Comparison of ENCODE assay signal across 20 cellular contexts in genomic region chr2:216827073-216827725, GRCh38. TPM values are rescaled to one million over a fixed set of nuclear protein-coding genes. Genes with fewer than 3 reads are reported as not detected.
DNase-seq lines count a peak whose midpoint lies in the region; FAIRE-seq and TF ChIP-seq lines count a peak whose summit lies in the region.
"Had no signal": no experiment of that assay in that cellular context is flagged by ENCODE, and none has a peak within 500 bp of the region (broad histone marks: within the 10 kb centered on the region; RNA-seq: fewer than 3 reads in every experiment).

No MANE protein-coding gene starts in this region.

- intact Hi-C loops in A673 (cut with micrococcal nuclease; ENCODE audit: unreplicated experiment) = no loop called here

- no peaks in the 10 kb centered on the region for H3K36me3 ChIP-seq in A673 (ENCODE audit: insufficient read depth, low read length, poor library complexity, severe bottlenecking)
- H3K36me3 ChIP-seq: upper lobe of left lung had no signal

- POLR2A ChIA-PET in A673 (lab: Charles Lee; ENCODE audit: low non-redundant PET) = no interaction called here

- no TSS peak for BruUV-seq in A673 (replicated peaks; lab: Mats Ljungman, UMichigan)

- no peak for FAIRE-seq in GM12891 (lab: Jason Lieb, UNC)
- FAIRE-seq: GM18507, keratinocyte had no signal

- TF ChIP-seq CTCF in A673 (conservative IDR thresholded peaks at IDR 0.05; ENCODE audit: low read depth, low read length) = no peak

- TF ChIP-seq POLR2A in GM12891 (IDR thresholded peaks at IDR 0.05; ENCODE audit: low read depth, low read length) = no peak

- H3K4me3 ChIP-seq in A673 (ENCODE audit: low read depth, low read length, poor library complexity, severe bottlenecking) = no peak overlapping the region
- H3K4me3 ChIP-seq: SK-N-MC, upper lobe of left lung had no signal

- no peaks in the 10 kb centered on the region for H3K4me1 ChIP-seq in A673 (ENCODE audit: insufficient read depth, low read length, poor library complexity, severe bottlenecking)
- H3K4me1 ChIP-seq: upper lobe of left lung had no signal

- CTCF ChIA-PET in A673 (lab: Charles Lee) = no interaction called here

- no peaks in the 10 kb centered on the region for H3K9me3 ChIP-seq in A673 (ENCODE audit: low read depth, low read length, poor library complexity, severe bottlenecking)
- H3K9me3 ChIP-seq: upper lobe of left lung had no signal

- no peak overlapping the region for H3K27ac ChIP-seq in A673 (ENCODE audit: low read depth, low read length, poor library complexity, severe bottlenecking)
- H3K27ac ChIP-seq: SK-N-MC, upper lobe of left lung, VCaP had no signal

- peak; percentile 18 for DNase-seq in A673 (ENCODE audit: low spot score)
- peak; percentile 30 for DNase-seq in HT1080 (ENCODE audit: low read depth)
- DNase-seq in amniotic epithelial cell (ENCODE audit: low read depth) = peak; percentile 6
- DNase-seq in myocyte (ENCODE audit: low read depth) = peak; percentile 67
- no peak for DNase-seq in NCI-H526 treated with DMSO at 0.1 percent for 48 hours (lab: John Stamatoyannopoulos, UW)
- no peak for DNase-seq in EL
- no peak for DNase-seq in GM12891 (ENCODE audit: insufficient read length, low spot score)
- DNase-seq in HK-2 (ENCODE audit: unreplicated experiment) = no peak
- DNase-seq: activated CD4-positive, alpha-beta memory T cell treated with anti-CD3 and anti-CD28 coated beads, Interleukin-2, amount 10 ng/mL, durations not matched to agents 7 days and 5 days; cerebellar nuclear complex; COR-L47; Kasumi-1; NCI-H526; occipital lobe; upper lobe of left lung had no signal

- peaks cover 4% of the 10 kb centered on the region for H3K27me3 ChIP-seq in A673 (replicated peaks; ENCODE audit: insufficient read depth, low read depth, low read length, poor library complexity)
- H3K27me3 ChIP-seq: upper lobe of left lung had no signal

TF ChIP-seq in GM12891, 5 proteins besides CTCF, POLR2A, EP300 and RAD21:
- TF ChIP-seq PAX5 (IDR thresholded peaks at IDR 0.05; ENCODE audit: insufficient read depth, low read length, severe bottlenecking) = no peak
- TF ChIP-seq TAF1 (IDR thresholded peaks at IDR 0.05; ENCODE audit: low read depth, low read length) = no peak
- no peak for TF ChIP-seq SPI1 (IDR thresholded peaks at IDR 0.05; ENCODE audit: low read depth, low read length)
- TF ChIP-seq POLR2AphosphoS5 (IDR thresholded peaks at IDR 0.05; ENCODE audit: low read depth, low read length) = no peak
- TF ChIP-seq POU2F2 (IDR thresholded peaks at IDR 0.05; ENCODE audit: low read depth, low read length) = no peak
TF ChIP-seq in GM12891: peak in this region for 0.

RNA-seq across cellular contexts. Expression of gene TNP1, which starts 32.7 kb away (rescaled TPM):
- total RNA-seq in A673 (2021) (not detected in 2 replicates), myocyte (not detected in 2 replicates)
- not detected in 2 replicates for total RNA-seq in HT1080 (2014; rRNA removed; shearing (Covaris generic))
- polyA plus RNA-seq in HT1080 (2015; cell fraction: cytosol; rRNA removed) = not detected in 2 replicates
- polyA plus RNA-seq in HT1080 (2015; cell fraction: nucleus; rRNA removed) = not detected in 2 replicates
- not detected for polyA plus RNA-seq in myocyte (2012)
- not detected for polyA plus RNA-seq in GM12891 (2012; ENCODE audit: low read depth, missing spikeins)
- total RNA-seq: activated CD4-positive, alpha-beta memory T cell treated with anti-CD3 and anti-CD28 coated beads, Interleukin-2, amount 10 ng/mL, durations not matched to agents 7 days and 5 days; mesothelial cell of epicardium; occipital lobe; upper lobe of left lung had no signal
- polyA plus RNA-seq: keratinocyte had no signal

Comparison
In these comparisons a context has a peak if more than half of its experiments do, and no peak if none do; other contexts are left out.
1. DNase-seq: peak in A673 (single experiment), HT1080 (single experiment), amniotic epithelial cell (single experiment) and myocyte (single experiment); none in NCI-H526 treated with DMSO at 0.1 percent for 48 hours (single experiment), EL (single experiment), GM12891 (single experiment) and HK-2 (single experiment).